Comparison of ENCODE assay signal across 1 cellular context in the genomic region with DNA sequence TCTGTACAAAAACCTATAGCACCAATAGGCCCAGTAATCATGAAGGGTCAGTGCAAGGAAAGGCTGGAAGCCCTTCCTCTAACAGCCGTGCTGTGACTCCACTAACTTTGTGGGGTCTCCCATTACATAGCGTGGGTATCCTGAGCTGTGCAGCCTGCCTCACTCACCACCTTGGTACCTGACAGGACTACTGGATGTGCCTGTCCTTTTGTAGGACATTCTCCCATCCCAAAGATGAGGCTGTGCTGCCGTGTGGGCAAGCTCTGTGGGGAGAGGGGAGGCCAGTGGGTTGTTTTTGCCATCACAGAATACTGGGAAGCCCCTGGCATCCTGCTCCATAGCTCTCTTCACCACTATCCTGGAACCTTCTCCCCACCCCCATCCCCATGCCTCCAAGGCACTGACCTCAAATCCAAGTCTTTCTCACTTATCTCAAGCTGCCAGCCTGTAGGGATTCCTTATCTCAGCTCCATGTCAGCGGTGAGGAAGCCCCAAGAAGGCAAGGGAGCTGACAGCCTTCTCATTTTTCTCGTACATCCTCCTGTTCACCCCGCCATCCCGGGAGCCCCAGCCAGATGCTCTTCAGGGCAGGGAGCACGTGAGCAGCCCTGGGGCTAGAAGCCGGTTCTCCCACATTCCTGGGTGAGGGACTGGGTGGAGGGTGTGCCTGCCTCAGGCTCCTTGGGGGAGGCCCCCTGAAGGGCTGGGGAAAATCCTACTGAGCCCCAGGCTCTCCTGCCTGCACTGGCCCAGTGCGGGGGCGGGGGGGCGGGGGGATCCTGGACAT.
TF ChIP-seq lines count a peak whose summit lies in the region.

No MANE protein-coding gene starts in this region.

TF ChIP-seq in K562, 482 proteins besides CTCF, POLR2A, EP300 and RAD21 (continued from another document and continues in another):
- TF ChIP-seq LEF1 (IDR thresholded peaks at IDR 0.05) (peak; percentile 88; the same call in 1 of the 2 replicates), KAT8 (IDR thresholded peaks at IDR 0.05; ENCODE audit: low read depth) (no peak), SETDB1 (IDR thresholded peaks at IDR 0.05; ENCODE audit: low read length) (no peak), ELF1 (tag; IDR thresholded peaks at IDR 0.05) (no peak), MYC (IDR thresholded peaks at IDR 0.05; ENCODE audit: low read depth, low read length) (peak; percentile 55; the same call in 1 of the 2 replicates), MYC (CRISPR knock-in tag; IDR thresholded peaks at IDR 0.05; ENCODE audit: borderline replicate concordance, low read depth) (no peak), HDGF (IDR thresholded peaks at IDR 0.05) (no peak), RFX7 (CRISPR knock-in tag; IDR thresholded peaks at IDR 0.05) (no peak), NRF1 (conservative IDR thresholded peaks at IDR 0.05 in 1 of 2, IDR thresholded peaks at IDR 0.05 in 1 of 2) (peak in 1 of 2 experiments; percentile 27; a peak in 2 of 4 replicates), SMAD1 (IDR thresholded peaks at IDR 0.05; ENCODE audit: low read depth, low read length, partially characterized antibody) (no peak), KLF1 (tag; IDR thresholded peaks at IDR 0.05) (no peak), TAF15 (IDR thresholded peaks at IDR 0.05; ENCODE audit: low read depth, low read length) (no peak), KDM1A (IDR thresholded peaks at IDR 0.05) (peak; percentile 93 to 96), BHLHE40 (IDR thresholded peaks at IDR 0.05; ENCODE audit: low read length) (peak; percentile 96), FUS (optimal IDR thresholded peaks at IDR 0.05; ENCODE audit: low read depth, low read length) (no peak), ZNF174 (CRISPR knock-in tag; IDR thresholded peaks at IDR 0.05) (no peak), ZNF79 (CRISPR knock-in tag; IDR thresholded peaks at IDR 0.05; ENCODE audit: low read depth) (no peak), SPI1 (IDR thresholded peaks at IDR 0.05; ENCODE audit: borderline replicate concordance, low read depth, low read length) (peak; percentile 35; the same call in 1 of the 2 replicates), ETS2 (tag; IDR thresholded peaks at IDR 0.05; ENCODE audit: borderline replicate concordance, poor library complexity, severe bottlenecking) (no peak), ZNF561 (CRISPR knock-in tag; conservative IDR thresholded peaks at IDR 0.05) (no peak), ZC3H4 (CRISPR knock-in tag; IDR thresholded peaks at IDR 0.05; ENCODE audit: borderline replicate concordance) (no peak), SMARCA4 (IDR thresholded peaks at IDR 0.05) (peak; percentile 92), NR1H2 (CRISPR knock-in tag; IDR thresholded peaks at IDR 0.05) (no peak), FOXP1 (CRISPR knock-in tag; IDR thresholded peaks at IDR 0.05) (no peak), CBFB (CRISPR knock-in tag; IDR thresholded peaks at IDR 0.05) (no peak), ZNF586 (CRISPR knock-in tag; conservative IDR thresholded peaks at IDR 0.05) (no peak), ARHGAP35 (IDR thresholded peaks at IDR 0.05; ENCODE audit: partially characterized antibody) (no peak), GATA2 (CRISPR knock-in tag; IDR thresholded peaks at IDR 0.05) (peak; percentile 89), L3MBTL2 (IDR thresholded peaks at IDR 0.05) (peak; percentile 48), SAFB (IDR thresholded peaks at IDR 0.05; ENCODE audit: borderline replicate concordance, low read depth, low read length) (no peak)
- TF ChIP-seq, protein P1, sequence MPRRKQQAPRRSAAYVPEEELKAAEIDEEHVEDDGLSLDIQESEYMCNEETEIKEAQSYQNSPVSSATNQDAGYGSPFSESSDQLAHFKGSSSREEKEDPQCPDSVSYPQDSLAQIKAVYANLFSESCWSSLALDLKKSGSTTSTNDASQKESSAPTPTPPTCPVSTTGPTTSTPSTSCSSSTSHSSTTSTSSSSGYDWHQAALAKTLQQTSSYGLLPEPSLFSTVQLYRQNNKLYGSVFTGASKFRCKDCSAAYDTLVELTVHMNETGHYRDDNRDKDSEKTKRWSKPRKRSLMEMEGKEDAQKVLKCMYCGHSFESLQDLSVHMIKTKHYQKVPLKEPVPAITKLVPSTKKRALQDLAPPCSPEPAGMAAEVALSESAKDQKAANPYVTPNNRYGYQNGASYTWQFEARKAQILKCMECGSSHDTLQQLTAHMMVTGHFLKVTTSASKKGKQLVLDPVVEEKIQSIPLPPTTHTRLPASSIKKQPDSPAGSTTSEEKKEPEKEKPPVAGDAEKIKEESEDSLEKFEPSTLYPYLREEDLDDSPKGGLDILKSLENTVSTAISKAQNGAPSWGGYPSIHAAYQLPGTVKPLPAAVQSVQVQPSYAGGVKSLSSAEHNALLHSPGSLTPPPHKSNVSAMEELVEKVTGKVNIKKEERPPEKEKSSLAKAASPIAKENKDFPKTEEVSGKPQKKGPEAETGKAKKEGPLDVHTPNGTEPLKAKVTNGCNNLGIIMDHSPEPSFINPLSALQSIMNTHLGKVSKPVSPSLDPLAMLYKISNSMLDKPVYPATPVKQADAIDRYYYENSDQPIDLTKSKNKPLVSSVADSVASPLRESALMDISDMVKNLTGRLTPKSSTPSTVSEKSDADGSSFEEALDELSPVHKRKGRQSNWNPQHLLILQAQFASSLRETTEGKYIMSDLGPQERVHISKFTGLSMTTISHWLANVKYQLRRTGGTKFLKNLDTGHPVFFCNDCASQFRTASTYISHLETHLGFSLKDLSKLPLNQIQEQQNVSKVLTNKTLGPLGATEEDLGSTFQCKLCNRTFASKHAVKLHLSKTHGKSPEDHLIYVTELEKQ (CRISPR knock-in tag; IDR thresholded peaks at IDR 0.05), result no peak
- TF ChIP-seq, protein P2, sequence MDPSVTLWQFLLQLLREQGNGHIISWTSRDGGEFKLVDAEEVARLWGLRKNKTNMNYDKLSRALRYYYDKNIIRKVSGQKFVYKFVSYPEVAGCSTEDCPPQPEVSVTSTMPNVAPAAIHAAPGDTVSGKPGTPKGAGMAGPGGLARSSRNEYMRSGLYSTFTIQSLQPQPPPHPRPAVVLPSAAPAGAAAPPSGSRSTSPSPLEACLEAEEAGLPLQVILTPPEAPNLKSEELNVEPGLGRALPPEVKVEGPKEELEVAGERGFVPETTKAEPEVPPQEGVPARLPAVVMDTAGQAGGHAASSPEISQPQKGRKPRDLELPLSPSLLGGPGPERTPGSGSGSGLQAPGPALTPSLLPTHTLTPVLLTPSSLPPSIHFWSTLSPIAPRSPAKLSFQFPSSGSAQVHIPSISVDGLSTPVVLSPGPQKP (CRISPR knock-in tag; IDR thresholded peaks at IDR 0.05), result no peak
- TF ChIP-seq, protein P3, sequence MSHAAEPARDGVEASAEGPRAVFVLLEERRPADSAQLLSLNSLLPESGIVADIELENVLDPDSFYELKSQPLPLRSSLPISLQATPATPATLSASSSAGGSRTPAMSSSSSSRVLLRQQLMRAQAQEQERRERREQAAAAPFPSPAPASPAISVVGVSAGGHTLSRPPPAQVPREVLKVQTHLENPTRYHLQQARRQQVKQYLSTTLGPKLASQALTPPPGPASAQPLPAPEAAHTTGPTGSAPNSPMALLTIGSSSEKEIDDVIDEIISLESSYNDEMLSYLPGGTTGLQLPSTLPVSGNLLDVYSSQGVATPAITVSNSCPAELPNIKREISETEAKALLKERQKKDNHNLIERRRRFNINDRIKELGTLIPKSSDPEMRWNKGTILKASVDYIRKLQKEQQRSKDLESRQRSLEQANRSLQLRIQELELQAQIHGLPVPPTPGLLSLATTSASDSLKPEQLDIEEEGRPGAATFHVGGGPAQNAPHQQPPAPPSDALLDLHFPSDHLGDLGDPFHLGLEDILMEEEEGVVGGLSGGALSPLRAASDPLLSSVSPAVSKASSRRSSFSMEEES (CRISPR knock-in tag; IDR thresholded peaks at IDR 0.05), result no peak; the same call in 1 of the 2 replicates
- TF ChIP-seq, protein P4, sequence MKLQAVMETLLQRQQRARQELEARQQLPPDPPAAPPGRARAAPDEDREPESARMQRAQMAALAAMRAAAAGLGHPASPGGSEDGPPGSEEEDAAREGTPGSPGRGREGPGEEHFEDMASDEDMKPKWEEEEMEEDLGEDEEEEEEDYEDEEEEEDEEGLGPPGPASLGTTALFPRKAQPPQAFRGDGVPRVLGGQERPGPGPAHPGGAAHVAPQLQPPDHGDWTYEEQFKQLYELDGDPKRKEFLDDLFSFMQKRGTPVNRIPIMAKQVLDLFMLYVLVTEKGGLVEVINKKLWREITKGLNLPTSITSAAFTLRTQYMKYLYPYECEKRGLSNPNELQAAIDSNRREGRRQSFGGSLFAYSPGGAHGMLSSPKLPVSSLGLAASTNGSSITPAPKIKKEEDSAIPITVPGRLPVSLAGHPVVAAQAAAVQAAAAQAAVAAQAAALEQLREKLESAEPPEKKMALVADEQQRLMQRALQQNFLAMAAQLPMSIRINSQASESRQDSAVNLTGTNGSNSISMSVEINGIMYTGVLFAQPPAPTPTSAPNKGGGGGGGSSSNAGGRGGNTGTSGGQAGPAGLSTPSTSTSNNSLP (IDR thresholded peaks at IDR 0.05; ENCODE audit: borderline replicate concordance, low read depth, low read length), result no peak
- TF ChIP-seq, protein P5, sequence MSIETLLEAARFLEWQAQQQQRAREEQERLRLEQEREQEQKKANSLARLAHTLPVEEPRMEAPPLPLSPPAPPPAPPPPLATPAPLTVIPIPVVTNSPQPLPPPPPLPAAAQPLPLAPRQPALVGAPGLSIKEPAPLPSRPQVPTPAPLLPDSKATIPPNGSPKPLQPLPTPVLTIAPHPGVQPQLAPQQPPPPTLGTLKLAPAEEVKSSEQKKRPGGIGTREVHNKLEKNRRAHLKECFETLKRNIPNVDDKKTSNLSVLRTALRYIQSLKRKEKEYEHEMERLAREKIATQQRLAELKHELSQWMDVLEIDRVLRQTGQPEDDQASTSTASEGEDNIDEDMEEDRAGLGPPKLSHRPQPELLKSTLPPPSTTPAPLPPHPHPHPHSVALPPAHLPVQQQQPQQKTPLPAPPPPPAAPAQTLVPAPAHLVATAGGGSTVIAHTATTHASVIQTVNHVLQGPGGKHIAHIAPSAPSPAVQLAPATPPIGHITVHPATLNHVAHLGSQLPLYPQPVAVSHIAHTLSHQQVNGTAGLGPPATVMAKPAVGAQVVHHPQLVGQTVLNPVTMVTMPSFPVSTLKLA (conservative IDR thresholded peaks at IDR 0.05), result peak in 1 of 2 experiments; percentile 17; a peak in 1 of 4 replicates
- TF ChIP-seq, protein P6, sequence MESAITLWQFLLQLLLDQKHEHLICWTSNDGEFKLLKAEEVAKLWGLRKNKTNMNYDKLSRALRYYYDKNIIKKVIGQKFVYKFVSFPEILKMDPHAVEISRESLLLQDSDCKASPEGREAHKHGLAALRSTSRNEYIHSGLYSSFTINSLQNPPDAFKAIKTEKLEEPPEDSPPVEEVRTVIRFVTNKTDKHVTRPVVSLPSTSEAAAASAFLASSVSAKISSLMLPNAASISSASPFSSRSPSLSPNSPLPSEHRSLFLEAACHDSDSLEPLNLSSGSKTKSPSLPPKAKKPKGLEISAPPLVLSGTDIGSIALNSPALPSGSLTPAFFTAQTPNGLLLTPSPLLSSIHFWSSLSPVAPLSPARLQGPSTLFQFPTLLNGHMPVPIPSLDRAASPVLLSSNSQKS (CRISPR knock-in tag; IDR thresholded peaks at IDR 0.05), result no peak
- TF ChIP-seq, protein P7, sequence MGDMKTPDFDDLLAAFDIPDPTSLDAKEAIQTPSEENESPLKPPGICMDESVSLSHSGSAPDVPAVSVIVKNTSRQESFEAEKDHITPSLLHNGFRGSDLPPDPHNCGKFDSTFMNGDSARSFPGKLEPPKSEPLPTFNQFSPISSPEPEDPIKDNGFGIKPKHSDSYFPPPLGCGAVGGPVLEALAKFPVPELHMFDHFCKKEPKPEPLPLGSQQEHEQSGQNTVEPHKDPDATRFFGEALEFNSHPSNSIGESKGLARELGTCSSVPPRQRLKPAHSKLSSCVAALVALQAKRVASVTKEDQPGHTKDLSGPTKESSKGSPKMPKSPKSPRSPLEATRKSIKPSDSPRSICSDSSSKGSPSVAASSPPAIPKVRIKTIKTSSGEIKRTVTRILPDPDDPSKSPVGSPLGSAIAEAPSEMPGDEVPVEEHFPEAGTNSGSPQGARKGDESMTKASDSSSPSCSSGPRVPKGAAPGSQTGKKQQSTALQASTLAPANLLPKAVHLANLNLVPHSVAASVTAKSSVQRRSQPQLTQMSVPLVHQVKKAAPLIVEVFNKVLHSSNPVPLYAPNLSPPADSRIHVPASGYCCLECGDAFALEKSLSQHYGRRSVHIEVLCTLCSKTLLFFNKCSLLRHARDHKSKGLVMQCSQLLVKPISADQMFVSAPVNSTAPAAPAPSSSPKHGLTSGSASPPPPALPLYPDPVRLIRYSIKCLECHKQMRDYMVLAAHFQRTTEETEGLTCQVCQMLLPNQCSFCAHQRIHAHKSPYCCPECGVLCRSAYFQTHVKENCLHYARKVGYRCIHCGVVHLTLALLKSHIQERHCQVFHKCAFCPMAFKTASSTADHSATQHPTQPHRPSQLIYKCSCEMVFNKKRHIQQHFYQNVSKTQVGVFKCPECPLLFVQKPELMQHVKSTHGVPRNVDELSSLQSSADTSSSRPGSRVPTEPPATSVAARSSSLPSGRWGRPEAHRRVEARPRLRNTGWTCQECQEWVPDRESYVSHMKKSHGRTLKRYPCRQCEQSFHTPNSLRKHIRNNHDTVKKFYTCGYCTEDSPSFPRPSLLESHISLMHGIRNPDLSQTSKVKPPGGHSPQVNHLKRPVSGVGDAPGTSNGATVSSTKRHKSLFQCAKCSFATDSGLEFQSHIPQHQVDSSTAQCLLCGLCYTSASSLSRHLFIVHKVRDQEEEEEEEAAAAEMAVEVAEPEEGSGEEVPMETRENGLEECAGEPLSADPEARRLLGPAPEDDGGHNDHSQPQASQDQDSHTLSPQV (IDR thresholded peaks at IDR 0.05), result no peak
- TF ChIP-seq, protein P8, sequence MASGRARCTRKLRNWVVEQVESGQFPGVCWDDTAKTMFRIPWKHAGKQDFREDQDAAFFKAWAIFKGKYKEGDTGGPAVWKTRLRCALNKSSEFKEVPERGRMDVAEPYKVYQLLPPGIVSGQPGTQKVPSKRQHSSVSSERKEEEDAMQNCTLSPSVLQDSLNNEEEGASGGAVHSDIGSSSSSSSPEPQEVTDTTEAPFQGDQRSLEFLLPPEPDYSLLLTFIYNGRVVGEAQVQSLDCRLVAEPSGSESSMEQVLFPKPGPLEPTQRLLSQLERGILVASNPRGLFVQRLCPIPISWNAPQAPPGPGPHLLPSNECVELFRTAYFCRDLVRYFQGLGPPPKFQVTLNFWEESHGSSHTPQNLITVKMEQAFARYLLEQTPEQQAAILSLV (tag; IDR thresholded peaks at IDR 0.05), result no peak
- TF ChIP-seq, protein P9, sequence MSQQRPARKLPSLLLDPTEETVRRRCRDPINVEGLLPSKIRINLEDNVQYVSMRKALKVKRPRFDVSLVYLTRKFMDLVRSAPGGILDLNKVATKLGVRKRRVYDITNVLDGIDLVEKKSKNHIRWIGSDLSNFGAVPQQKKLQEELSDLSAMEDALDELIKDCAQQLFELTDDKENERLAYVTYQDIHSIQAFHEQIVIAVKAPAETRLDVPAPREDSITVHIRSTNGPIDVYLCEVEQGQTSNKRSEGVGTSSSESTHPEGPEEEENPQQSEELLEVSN (IDR thresholded peaks at IDR 0.05; ENCODE audit: borderline replicate concordance in 1 of 2, extremely low read depth in 1 of 2, insufficient read depth in 1 of 2, insufficient read length in 1 of 2, low read depth in 1 of 2, low read length in 1 of 2, poor library complexity in 1 of 2, severe bottlenecking in 1 of 2), result no peak
